Comparison of ENCODE assay signal across 16 cellular contexts in genomic region chr1:200892546-200892945, GRCh38. TPM values are rescaled to one million over a fixed set of nuclear protein-coding genes. Genes with fewer than 3 reads are reported as not detected.
DNase-seq lines count a peak whose midpoint lies in the region; ATAC-seq and TF ChIP-seq lines count a peak whose summit lies in the region.
"Had no signal": no experiment of that assay in that cellular context is flagged by ENCODE, and none has a peak within 500 bp of the region (broad histone marks: within the 10 kb centered on the region; RNA-seq: fewer than 3 reads in every experiment).

No MANE protein-coding gene starts in this region.

- H4K20me1 ChIP-seq in GM23338 (replicated peaks; ENCODE audit: insufficient read depth): no peaks in the 10 kb centered on the region; the same call in 1 of the 2 replicates

- H3K27me3 ChIP-seq in GM23338 (ENCODE audit: insufficient read depth): no peaks in the 10 kb centered on the region
- no peaks in the 10 kb centered on the region for H3K27me3 ChIP-seq in SJCRH30
- no peaks in the 10 kb centered on the region for H3K27me3 ChIP-seq in iPS-20b (ENCODE audit: insufficient read depth, low read length)
- H3K27me3 ChIP-seq in sigmoid colon: peaks cover 6 to 41% (median 25%) of the 10 kb centered on the region in 3 donors

- no peaks in the 10 kb centered on the region for H3K9me2 ChIP-seq in GM23338 (ENCODE audit: insufficient read depth)

- peak overlapping the region; percentile 99 for H3K27ac ChIP-seq in GM23338 (ENCODE audit: low read depth)
- H3K27ac ChIP-seq in SJCRH30: peak overlapping the region; percentile 98
- peak overlapping the region; percentile 63 for H3K27ac ChIP-seq in iPS-20b (ENCODE audit: low read length)
- H3K27ac ChIP-seq in sigmoid colon: no peak overlapping the region
- H3K27ac ChIP-seq: C4-2B had no signal

- H3K4me1 Mint-ChIP-seq in GM23338: peaks cover 74% of the 10 kb centered on the region
- H3K4me1 Mint-ChIP-seq in stimulated activated naive B cell treated with anti-CD40 and anti-IgM and Interleukin-4, amounts not matched to agents 10 μg/mL and 1 μg/mL and 100 μg/mL, for 72 hours: peaks cover 40 to 62% of the 10 kb centered on the region in 2 donors

- H3K9me3 Mint-ChIP-seq in GM23338: no peaks in the 10 kb centered on the region; the same call in 2 of the 3 replicates
- no peaks in the 10 kb centered on the region for H3K9me3 Mint-ChIP-seq in stimulated activated naive B cell treated with anti-CD40 and anti-IgM and Interleukin-4, amounts not matched to agents 10 μg/mL and 1 μg/mL and 100 μg/mL, for 72 hours
- H3K9me3 Mint-ChIP-seq: activated CD4-positive, alpha-beta T cell treated with anti-CD3 and anti-CD28 coated beads, Interleukin-2, amount 10 ng/mL, durations not matched to agents 7 days and 5 days; stimulated activated naive CD8-positive, alpha-beta T cell treated with anti-CD3 and anti-CD28 coated beads, Interleukin-15, amount 100 ng/mL, for 72 hours had no signal

- TF ChIP-seq CTCF in GM23338 (conservative IDR thresholded peaks at IDR 0.05; ENCODE audit: low read depth in 2 of 2) (no peak), sigmoid colon (IDR thresholded peaks at IDR 0.05) (no peak)

- 0 out of 2 replicates have a peak, but pooled peaks cover 9% of the 10 kb centered on the region for H3F3A ChIP-seq in GM23338 (replicated peaks; ENCODE audit: low read depth)

- TF ChIP-seq EP300 in sigmoid colon (IDR thresholded peaks at IDR 0.05): no peak

- H3K27me3 Mint-ChIP-seq in GM23338 (ENCODE audit: insufficient read depth, low read depth, poor library complexity): peaks cover 33% of the 10 kb centered on the region
- peaks cover 47 to 71% of the 10 kb centered on the region in 2 donors for H3K27me3 Mint-ChIP-seq in stimulated activated naive B cell treated with anti-CD40 and anti-IgM and Interleukin-4, amounts not matched to agents 10 μg/mL and 1 μg/mL and 100 μg/mL, for 72 hours

- H3K9me3 ChIP-seq in SJCRH30 (replicated peaks): no peaks in the 10 kb centered on the region
- no peaks in the 10 kb centered on the region for H3K9me3 ChIP-seq in iPS-20b (ENCODE audit: insufficient read depth, low read depth, low read length)
- H3K9me3 ChIP-seq in sigmoid colon: no peaks in the 10 kb centered on the region

- TF ChIP-seq POLR2A in sigmoid colon (IDR thresholded peaks at IDR 0.05): no peak

- DNase-seq in GM23338 (ENCODE audit: low spot score) (peak; percentile 63), SJCRH30 (peak; percentile 26 to 29), sigmoid colon (peak; percentile 45), hypothalamus (lab: John Stamatoyannopoulos, UW) (no peak), NCI-H524 treated with DMSO at 0.1 percent for 48 hours (lab: John Stamatoyannopoulos, UW) (no peak)
- no peak for DNase-seq in stimulated activated naive B cell treated with anti-CD40 and anti-IgM and Interleukin-4, amounts not matched to agents 10 μg/mL and 1 μg/mL and 100 μg/mL, for 72 hours
- DNase-seq: activated CD4-positive, alpha-beta T cell treated with anti-CD3 and anti-CD28 coated beads, Interleukin-2, amount 10 ng/mL, durations not matched to agents 7 days and 5 days; erythroblast; GOT3; midbrain; NCI-H2171 treated with DMSO at 0.1 percent for 48 hours; stimulated activated naive CD8-positive, alpha-beta T cell treated with anti-CD3 and anti-CD28 coated beads, Interleukin-15, amount 100 ng/mL, for 72 hours had no signal

- H3K4me3 ChIP-seq in GM23338 (peak overlapping the region; percentile 74), SJCRH30 (peak overlapping the region; percentile 75), iPS-20b (ENCODE audit: low read length) (peak overlapping the region; percentile 87), sigmoid colon (no peak overlapping the region)

- peak overlapping the region; percentile 85 for H3K4me3 Mint-ChIP-seq in GM23338
- no peak overlapping the region for H3K4me3 Mint-ChIP-seq in stimulated activated naive B cell treated with anti-CD40 and anti-IgM and Interleukin-4, amounts not matched to agents 10 μg/mL and 1 μg/mL and 100 μg/mL, for 72 hours
- H3K4me3 Mint-ChIP-seq: activated CD4-positive, alpha-beta T cell treated with anti-CD3 and anti-CD28 coated beads, Interleukin-2, amount 10 ng/mL, durations not matched to agents 7 days and 5 days had no signal

- H3K27ac Mint-ChIP-seq in GM23338: peak overlapping the region; percentile 95
- H3K27ac Mint-ChIP-seq in stimulated activated naive B cell treated with anti-CD40 and anti-IgM and Interleukin-4, amounts not matched to agents 10 μg/mL and 1 μg/mL and 100 μg/mL, for 72 hours: no peak overlapping the region
- H3K27ac Mint-ChIP-seq: activated CD4-positive, alpha-beta T cell treated with anti-CD3 and anti-CD28 coated beads, Interleukin-2, amount 10 ng/mL, durations not matched to agents 7 days and 5 days; stimulated activated naive CD8-positive, alpha-beta T cell treated with anti-CD3 and anti-CD28 coated beads, Interleukin-15, amount 100 ng/mL, for 72 hours had no signal

- H3K36me3 Mint-ChIP-seq in GM23338 (ENCODE audit: low read depth): peaks cover 8% of the 10 kb centered on the region; the same call in 2 of the 3 replicates
- no peaks in the 10 kb centered on the region for H3K36me3 Mint-ChIP-seq in stimulated activated naive B cell treated with anti-CD40 and anti-IgM and Interleukin-4, amounts not matched to agents 10 μg/mL and 1 μg/mL and 100 μg/mL, for 72 hours

- intact Hi-C loops in sigmoid colon (cut with DNase I): no loop called here

- ATAC-seq in GM23338: peak; percentile 4
- ATAC-seq in stimulated activated naive B cell treated with anti-CD40 and anti-IgM and Interleukin-4, amounts not matched to agents 10 μg/mL and 1 μg/mL and 100 μg/mL, for 72 hours (replicated peaks): no peak
- ATAC-seq: Panc1; stimulated activated naive CD8-positive, alpha-beta T cell treated with anti-CD3 and anti-CD28 coated beads, Interleukin-15, amount 100 ng/mL, for 72 hours had no signal

- H2AFZ ChIP-seq in GM23338: no peak overlapping the region

- no peaks in the 10 kb centered on the region for H3K36me3 ChIP-seq in GM23338 (ENCODE audit: insufficient read depth)
- no peaks in the 10 kb centered on the region for H3K36me3 ChIP-seq in SJCRH30
- H3K36me3 ChIP-seq in iPS-20b (ENCODE audit: insufficient read depth, low read depth, low read length): no peaks in the 10 kb centered on the region
- no peaks in the 10 kb centered on the region for H3K36me3 ChIP-seq in sigmoid colon

- 65 to 91% methylated on average over 4 of the region's 4 CpGs for whole genome bisulfite sequencing in sigmoid colon, 2 donors

- H3K4me1 ChIP-seq in GM23338 (ENCODE audit: insufficient read depth) (peaks cover 62% of the 10 kb centered on the region), SJCRH30 (peaks cover 36% of the 10 kb centered on the region), iPS-20b (ENCODE audit: insufficient read depth, low read length) (peaks cover 42% of the 10 kb centered on the region), sigmoid colon (peaks cover 0 to 14% (median 12%) of the 10 kb centered on the region in 4 donors)

- peak overlapping the region; percentile 95 for H3K4me2 ChIP-seq in GM23338

- peaks cover 56% of the 10 kb centered on the region for H3K79me2 ChIP-seq in GM23338 (replicated peaks; ENCODE audit: insufficient read depth)

- H3K9ac ChIP-seq in iPS-20b (ENCODE audit: low read depth, low read length): peak overlapping the region; percentile 99

TF ChIP-seq in GM23338, 12 proteins besides CTCF, POLR2A, EP300 and RAD21:
- TF ChIP-seq EZH2 (IDR thresholded peaks at IDR 0.05; ENCODE audit: low read depth, unreplicated experiment) (no peak), EZH2phosphoT487 (IDR thresholded peaks at IDR 0.05; ENCODE audit: unreplicated experiment) (no peak), POLR2AphosphoS5 (IDR thresholded peaks at IDR 0.05; ENCODE audit: low read depth) (no peak; the same call in 1 of the 2 replicates)

RNA-seq across cellular contexts. Expression of gene INAVA, which starts 2.2 kb away (rescaled TPM):
- total RNA-seq in GM23338 (2014; rRNA removed; shearing (Covaris generic)): 41.2 and 43.9 TPM in 2 replicates
- polyA plus RNA-seq in GM23338 (2016; fragmentation: Nextera tagmentation; extraction: Ambion mirVana) (25.2 and 25.3 TPM in 2 replicates), sigmoid colon (100 to 1,000 TPM in 2 of 3 donors, 10 to 100 TPM in 1; 78.9 to 176 (median 138) TPM)
- 16.1 and 19.8 TPM in 2 replicates for total RNA-seq in SJCRH30 (2014; rRNA removed; shearing (Covaris generic))
- total RNA-seq in sigmoid colon: 1 to 10 TPM in 1 of 4 donors, under 1 TPM in 3; 0.27 to 1.4 (median 0.44) TPM
- total RNA-seq: activated CD4-positive, alpha-beta T cell treated with anti-CD3 and anti-CD28 coated beads, Interleukin-2, amount 10 ng/mL, durations not matched to agents 7 days and 5 days; T-helper 2 cell treated with Interferon-gamma antibody and Interleukin-4, amounts not matched to agents 100 ng/mL and 5 ng/mL, for 36 hours had no signal

RNA-seq across cellular contexts. Expression of gene GPR25, which starts 19.8 kb away (rescaled TPM):
- total RNA-seq in GM23338 (2014; rRNA removed; shearing (Covaris generic)): not detected in 2 replicates
- polyA plus RNA-seq in GM23338 (2016; fragmentation: Nextera tagmentation; extraction: Ambion mirVana) (not detected in 2 replicates), sigmoid colon (1 to 10 TPM in 1 of 3 donors, not detected in 2; 1.0 TPM)
- total RNA-seq in SJCRH30 (2014; rRNA removed; shearing (Covaris generic)): not detected in 2 replicates
- not detected for total RNA-seq in sigmoid colon
- total RNA-seq: activated CD4-positive, alpha-beta T cell treated with anti-CD3 and anti-CD28 coated beads, Interleukin-2, amount 10 ng/mL, durations not matched to agents 7 days and 5 days; T-helper 2 cell treated with Interferon-gamma antibody and Interleukin-4, amounts not matched to agents 100 ng/mL and 5 ng/mL, for 36 hours had no signal

Comparison
In these comparisons a context has a peak if more than half of its experiments do, and no peak if none do; other contexts are left out.
1. DNase-seq: peak in GM23338 (single experiment), SJCRH30 (2 of 2) and sigmoid colon (single experiment); none in hypothalamus (0 of 51), stimulated activated naive B cell treated with anti-CD40 and anti-IgM and Interleukin-4, amounts not matched to agents 10 μg/mL and 1 μg/mL and 100 μg/mL, for 72 hours (single experiment) and NCI-H524 treated with DMSO at 0.1 percent for 48 hours (single experiment).
2. H3K27ac ChIP-seq: peak in GM23338 (single experiment), SJCRH30 (single experiment) and iPS-20b (single experiment); none in sigmoid colon (0 of 4).
3. H3K4me3 ChIP-seq: peak in GM23338 (single experiment), SJCRH30 (single experiment) and iPS-20b (single experiment); none in sigmoid colon (0 of 4).